ENCODE assay signal across 10 cellular contexts in genomic region chr13:26325876-26326275, GRCh38.
DNase-seq lines count a peak whose midpoint lies in the region; ATAC-seq, FAIRE-seq and TF ChIP-seq lines count a peak whose summit lies in the region.
"Had no signal": no experiment of that assay in that cellular context is flagged by ENCODE, and none has a peak within 500 bp of the region (broad histone marks: within the 10 kb centered on the region; RNA-seq: fewer than 3 reads in every experiment).

No MANE protein-coding gene starts in this region.

- ATAC-seq in GM19043 (IDR thresholded peaks at IDR 0.05; ENCODE audit: low read depth, unreplicated experiment), result peak; percentile 91
- peak; percentile 70 for ATAC-seq in HG02642 (IDR thresholded peaks at IDR 0.05; ENCODE audit: poor library complexity, unreplicated experiment)
- peak in 3 of 4 donors; percentile 16 to 31 (median 17) for ATAC-seq in pancreas
- ATAC-seq: body of pancreas had no signal

- H4K20me1 ChIP-seq in KMS-11 (ENCODE audit: insufficient read depth), result no peaks in the 10 kb centered on the region

- TF ChIP-seq CTCF in KMS-11 (conservative IDR thresholded peaks at IDR 0.05; ENCODE audit: low read depth, low read length) (no peak), pancreas (IDR thresholded peaks at IDR 0.05) (no peak), WERI-Rb-1 (IDR thresholded peaks at IDR 0.05; ENCODE audit: low read depth, low read length) (no peak)

- no peak overlapping the region for H3K9ac ChIP-seq in KMS-11

- peaks cover 9% of the 10 kb centered on the region; the same call in 1 of the 2 replicates for H3K79me2 ChIP-seq in KMS-11 (ENCODE audit: insufficient read depth, low read depth)

- peaks cover 62% of the 10 kb centered on the region for H3K4me1 ChIP-seq in KMS-11 (ENCODE audit: low read depth, poor library complexity, severe bottlenecking)
- H3K4me1 ChIP-seq in pancreas, result peaks cover 0 to 11% (median 7%) of the 10 kb centered on the region in 3 donors

- H3K27ac ChIP-seq in KMS-11, result 0 out of 2 replicates have a peak overlapping the region, but pooled peaks have one; percentile 7
- H3K27ac ChIP-seq in pancreas, result no peak overlapping the region
- no peak overlapping the region for H3K27ac ChIP-seq in WERI-Rb-1
- H3K27ac ChIP-seq: body of pancreas had no signal

- DNase-seq in pancreas (no peak), WERI-Rb-1 (no peak), D341Med (ENCODE audit: low spot score) (no peak)
- DNase-seq in stimulated activated CD4-positive, alpha-beta T cell treated with anti-CD3 and anti-CD28 coated beads, Interleukin-2, amount 100 ng/mL, for 24 hours, result no peak
- no peak for DNase-seq in activated effector memory CD4-positive, alpha-beta T cell treated with anti-CD3 and anti-CD28 coated beads, Interleukin-2, amount 50 U/mL, for 16 hours
- DNase-seq: body of pancreas, NCI-H526 treated with DMSO at 0.1 percent for 48 hours had no signal

- H3K27me3 ChIP-seq in KMS-11 (ENCODE audit: insufficient read depth, low read depth) (no peaks in the 10 kb centered on the region), pancreas (no peaks in the 10 kb centered on the region), WERI-Rb-1 (ENCODE audit: insufficient read depth, low read depth, severe bottlenecking) (no peaks in the 10 kb centered on the region)
- H3K27me3 ChIP-seq: body of pancreas had no signal

- H3K36me3 ChIP-seq in KMS-11 (ENCODE audit: insufficient read depth) (no peaks in the 10 kb centered on the region), pancreas (no peaks in the 10 kb centered on the region), WERI-Rb-1 (peaks cover 2% of the 10 kb centered on the region; the same call in 1 of the 2 replicates)

- peak overlapping the region; percentile 54 for H3K4me2 ChIP-seq in KMS-11

- intact Hi-C loops in pancreas (cut with DNase I), result no loop called here

- H3K9me3 ChIP-seq in pancreas, result no peaks in the 10 kb centered on the region
- no peaks in the 10 kb centered on the region for H3K9me3 ChIP-seq in WERI-Rb-1 (ENCODE audit: severe bottlenecking)
- H3K9me3 ChIP-seq: body of pancreas had no signal

- 23 to 42% methylated on average over 1 of the region's 1 CpG for WGBS in pancreas, 2 donors

- no peak for FAIRE-seq in pancreas (lab: Jason Lieb, UNC)

- H2AFZ ChIP-seq in KMS-11 (ENCODE audit: low read depth), result no peak overlapping the region

- no peak overlapping the region for H3K4me3 ChIP-seq in KMS-11 (IDR thresholded peaks at IDR 0.05; ENCODE audit: insufficient read depth, low read depth, low read length)
- no peak overlapping the region for H3K4me3 ChIP-seq in pancreas
- no peak overlapping the region for H3K4me3 ChIP-seq in WERI-Rb-1 (ENCODE audit: low read depth, low read length)
- H3K4me3 ChIP-seq: body of pancreas had no signal

Comparison
In these comparisons a context has a peak if more than half of its experiments do, and no peak if none do; other contexts are left out.
1. ATAC-seq: peak in every context shown above with its lines; median percentile 91 in GM19043; 70 in HG02642; 17 in pancreas.